7 cellular contexts compared by ENCODE assay signal in the genomic region with DNA sequence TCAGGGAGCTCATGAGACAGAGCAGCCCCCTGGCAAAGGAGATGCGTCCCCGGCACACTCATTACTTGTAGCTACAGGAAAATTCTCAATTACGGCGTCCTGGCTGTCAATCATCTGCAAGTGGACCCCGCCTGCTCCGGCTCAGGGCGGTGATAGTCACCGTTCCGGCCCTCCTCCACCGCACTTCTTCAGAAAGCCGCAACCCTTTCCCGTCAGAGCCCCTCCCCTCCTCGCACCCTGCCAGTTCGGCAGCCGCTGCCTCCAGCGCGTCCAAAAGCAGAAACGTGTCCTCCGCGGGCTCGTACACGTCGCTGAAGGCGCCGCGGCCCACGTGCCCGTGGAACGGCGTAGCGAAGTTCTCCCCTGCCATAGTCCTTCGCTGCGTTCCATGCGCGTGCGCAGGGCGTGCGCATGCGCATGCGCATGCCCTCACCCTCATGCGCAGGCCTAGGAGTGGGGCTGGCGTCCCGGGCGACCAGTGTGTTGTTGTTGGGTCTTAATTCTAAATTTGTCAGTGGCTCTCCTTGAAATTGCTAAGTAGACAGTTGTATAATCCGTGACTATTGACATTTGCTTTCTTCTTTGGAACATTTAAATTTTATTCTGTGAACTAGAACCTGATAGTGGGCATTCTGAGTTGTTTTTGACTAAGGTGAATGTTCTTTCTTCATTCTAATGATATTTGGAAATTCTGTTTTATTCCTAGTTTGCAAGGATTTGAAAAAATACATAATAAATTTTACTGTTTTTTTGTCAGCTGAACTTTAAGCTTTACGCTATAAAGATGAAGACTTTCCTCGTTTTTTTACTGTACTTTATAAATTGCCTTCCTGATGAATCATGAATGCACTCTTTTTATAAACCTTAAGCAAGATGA.
DNase-seq lines count a peak whose midpoint lies in the region; ATAC-seq and TF ChIP-seq lines count a peak whose summit lies in the region.

No MANE protein-coding gene starts in this region.

- ATAC-seq in GM18508 (IDR thresholded peaks at IDR 0.05; ENCODE audit: insufficient read depth, unreplicated experiment) (peak; percentile 93), HG02981 (IDR thresholded peaks at IDR 0.05; ENCODE audit: unreplicated experiment) (peak; percentile 96)

- DNase-seq in NCI-H2029 (lab: John Stamatoyannopoulos, UW): peak; percentile 92
- DNase-seq in T-helper 9 cell: peak; percentile 79
- peak; percentile 97 for DNase-seq in astrocyte of the hippocampus (ENCODE audit: low read depth, low spot score)
- DNase-seq in hypothalamus (lab: John Stamatoyannopoulos, UW): peak; percentile 37 to 95 (median 75)
- DNase-seq in retinal pigment epithelial cell (ENCODE audit: low read depth): peak; percentile 69

- peak overlapping the region; percentile 76 for H3K4me3 ChIP-seq in retinal pigment epithelial cell (ENCODE audit: low read length)

- TF ChIP-seq CTCF in retinal pigment epithelial cell (conservative IDR thresholded peaks at IDR 0.05; ENCODE audit: low read depth, low read length): no peak

Comparison
In these comparisons a context has a peak if more than half of its experiments do, and no peak if none do; other contexts are left out.
1. Peak in every context shown above with its lines: DNase-seq, ATAC-seq and H3K4me3 ChIP-seq.